ENCODE assay signal across 2 cellular contexts in the genomic region with DNA sequence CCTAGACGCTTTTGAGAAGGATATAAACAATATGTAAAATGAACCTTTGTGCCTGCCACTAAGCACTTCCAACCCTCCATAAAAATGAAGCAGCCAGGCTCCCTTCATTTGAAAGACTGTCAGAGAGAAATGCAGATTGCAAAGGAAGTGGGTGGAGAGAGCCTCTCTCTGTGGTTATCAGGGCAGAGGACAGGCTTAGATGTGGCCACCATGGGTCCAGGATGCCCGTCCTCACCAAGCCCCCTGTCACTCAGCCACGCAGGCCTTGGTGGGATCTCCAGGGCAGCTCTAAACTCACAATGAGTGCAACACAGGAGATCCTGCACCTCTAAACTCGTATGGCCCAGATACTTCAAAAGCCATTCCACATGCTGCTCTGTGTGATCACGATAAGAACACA.
TF ChIP-seq lines count a peak whose summit lies in the region.

No MANE protein-coding gene starts in this region.

TF ChIP-seq in GM23338, 12 proteins besides CTCF, POLR2A, EP300 and RAD21:
- TF ChIP-seq, protein P1, sequence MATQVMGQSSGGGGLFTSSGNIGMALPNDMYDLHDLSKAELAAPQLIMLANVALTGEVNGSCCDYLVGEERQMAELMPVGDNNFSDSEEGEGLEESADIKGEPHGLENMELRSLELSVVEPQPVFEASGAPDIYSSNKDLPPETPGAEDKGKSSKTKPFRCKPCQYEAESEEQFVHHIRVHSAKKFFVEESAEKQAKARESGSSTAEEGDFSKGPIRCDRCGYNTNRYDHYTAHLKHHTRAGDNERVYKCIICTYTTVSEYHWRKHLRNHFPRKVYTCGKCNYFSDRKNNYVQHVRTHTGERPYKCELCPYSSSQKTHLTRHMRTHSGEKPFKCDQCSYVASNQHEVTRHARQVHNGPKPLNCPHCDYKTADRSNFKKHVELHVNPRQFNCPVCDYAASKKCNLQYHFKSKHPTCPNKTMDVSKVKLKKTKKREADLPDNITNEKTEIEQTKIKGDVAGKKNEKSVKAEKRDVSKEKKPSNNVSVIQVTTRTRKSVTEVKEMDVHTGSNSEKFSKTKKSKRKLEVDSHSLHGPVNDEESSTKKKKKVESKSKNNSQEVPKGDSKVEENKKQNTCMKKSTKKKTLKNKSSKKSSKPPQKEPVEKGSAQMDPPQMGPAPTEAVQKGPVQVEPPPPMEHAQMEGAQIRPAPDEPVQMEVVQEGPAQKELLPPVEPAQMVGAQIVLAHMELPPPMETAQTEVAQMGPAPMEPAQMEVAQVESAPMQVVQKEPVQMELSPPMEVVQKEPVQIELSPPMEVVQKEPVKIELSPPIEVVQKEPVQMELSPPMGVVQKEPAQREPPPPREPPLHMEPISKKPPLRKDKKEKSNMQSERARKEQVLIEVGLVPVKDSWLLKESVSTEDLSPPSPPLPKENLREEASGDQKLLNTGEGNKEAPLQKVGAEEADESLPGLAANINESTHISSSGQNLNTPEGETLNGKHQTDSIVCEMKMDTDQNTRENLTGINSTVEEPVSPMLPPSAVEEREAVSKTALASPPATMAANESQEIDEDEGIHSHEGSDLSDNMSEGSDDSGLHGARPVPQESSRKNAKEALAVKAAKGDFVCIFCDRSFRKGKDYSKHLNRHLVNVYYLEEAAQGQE (IDR thresholded peaks at IDR 0.05; ENCODE audit: unreplicated experiment): no peak
- TF ChIP-seq NANOG (IDR thresholded peaks at IDR 0.05; ENCODE audit: borderline replicate concordance) (no peak), ZNF462 (CRISPR knock-in tag; IDR thresholded peaks at IDR 0.05) (no peak), ZNF331 (CRISPR knock-in tag; IDR thresholded peaks at IDR 0.05; ENCODE audit: low read depth) (no peak), POLR2AphosphoS5 (IDR thresholded peaks at IDR 0.05; ENCODE audit: low read depth) (no peak), EZH2 (IDR thresholded peaks at IDR 0.05; ENCODE audit: low read depth, unreplicated experiment) (no peak), EZH2phosphoT487 (IDR thresholded peaks at IDR 0.05; ENCODE audit: unreplicated experiment) (no peak), CREB1 (CRISPR knock-in tag; IDR thresholded peaks at IDR 0.05; ENCODE audit: low read depth) (no peak), JUNB (IDR thresholded peaks at IDR 0.05; ENCODE audit: unreplicated experiment) (no peak)

TF ChIP-seq in WTC11, 78 proteins besides CTCF, POLR2A, EP300 and RAD21:
- TF ChIP-seq ZNF532 (CRISPR knock-in tag; IDR thresholded peaks at IDR 0.05; ENCODE audit: borderline replicate concordance): no peak
- no peak for TF ChIP-seq GABPB1 (CRISPR knock-in tag; IDR thresholded peaks at IDR 0.05)
- TF ChIP-seq MXD4 (CRISPR knock-in tag; IDR thresholded peaks at IDR 0.05; ENCODE audit: borderline replicate concordance): no peak
- no peak for TF ChIP-seq SP1 (CRISPR knock-in tag; conservative IDR thresholded peaks at IDR 0.05)
- TF ChIP-seq, protein P2, sequence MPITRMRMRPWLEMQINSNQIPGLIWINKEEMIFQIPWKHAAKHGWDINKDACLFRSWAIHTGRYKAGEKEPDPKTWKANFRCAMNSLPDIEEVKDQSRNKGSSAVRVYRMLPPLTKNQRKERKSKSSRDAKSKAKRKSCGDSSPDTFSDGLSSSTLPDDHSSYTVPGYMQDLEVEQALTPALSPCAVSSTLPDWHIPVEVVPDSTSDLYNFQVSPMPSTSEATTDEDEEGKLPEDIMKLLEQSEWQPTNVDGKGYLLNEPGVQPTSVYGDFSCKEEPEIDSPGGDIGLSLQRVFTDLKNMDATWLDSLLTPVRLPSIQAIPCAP (CRISPR knock-in tag; IDR thresholded peaks at IDR 0.05): no peak
- no peak for TF ChIP-seq ZNF317 (CRISPR knock-in tag; IDR thresholded peaks at IDR 0.05; ENCODE audit: borderline replicate concordance, low read depth)
- TF ChIP-seq PRRX2 (CRISPR knock-in tag; IDR thresholded peaks at IDR 0.05): no peak
- TF ChIP-seq ZNF396 (CRISPR knock-in tag; IDR thresholded peaks at IDR 0.05; ENCODE audit: borderline replicate concordance): no peak
TF ChIP-seq in WTC11: peak in this region for 0.
